In the genomic region with DNA sequence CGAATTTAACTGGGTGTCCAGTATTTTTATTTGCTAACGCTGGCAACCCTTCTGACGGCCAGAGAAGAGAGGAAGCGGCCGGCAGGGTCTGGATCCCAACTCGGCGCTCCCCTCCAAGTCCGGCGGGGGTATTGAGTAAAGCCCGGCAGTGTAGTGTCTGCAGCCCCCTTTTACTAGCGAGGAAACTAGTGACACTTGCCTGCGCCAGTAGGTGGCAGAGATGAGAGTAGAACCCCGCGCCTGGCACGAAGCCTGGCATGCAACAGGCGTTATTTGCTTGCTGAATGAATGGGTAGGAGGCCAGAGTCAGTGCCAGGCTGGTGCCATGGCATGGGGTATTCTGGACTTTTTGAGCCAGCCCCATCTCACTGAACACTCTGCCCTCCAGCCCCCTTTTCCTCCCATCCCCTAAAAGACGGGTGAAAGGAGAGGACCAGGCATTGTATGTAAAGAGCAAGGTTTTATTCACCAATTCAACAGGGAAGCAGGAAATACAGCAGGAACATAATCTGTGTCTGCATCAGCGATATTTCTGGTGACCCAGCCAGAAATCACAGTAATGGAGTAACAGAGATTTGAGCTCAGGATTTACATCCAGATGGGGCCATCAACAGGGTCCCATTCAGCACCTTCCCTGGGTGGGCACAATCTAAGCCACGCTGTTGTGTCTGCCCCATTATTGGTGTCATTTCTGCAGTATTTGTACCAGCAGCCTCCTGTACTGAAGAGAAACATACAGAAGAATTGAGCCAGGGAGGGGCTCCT, we compare ENCODE assay signal across 8 cellular contexts. TPM values are rescaled to one million over a fixed set of nuclear protein-coding genes. Genes with fewer than 3 reads are reported as not detected.
DNase-seq lines count a peak whose midpoint lies in the region; ATAC-seq, FAIRE-seq and TF ChIP-seq lines count a peak whose summit lies in the region.

No MANE protein-coding gene starts in this region.

- H3K27ac ChIP-seq in mammary epithelial cell (ENCODE audit: insufficient read depth, low read depth, low read length) (peak overlapping the region; percentile 74), small intestine (ENCODE audit: low read depth in 1 of 2, low read length in 1 of 2) (peak overlapping the region; percentile 32 to 73)

- H3K4me3 Mint-ChIP-seq in WTC11: peak overlapping the region; percentile 95

- FAIRE-seq in small intestine (lab: Jason Lieb, UNC): no peak

- in situ Hi-C loops in mammary epithelial cell (cut with MboI; ENCODE audit: low sequenced_read_pairs in 2 of 2): loop anchor here in 1 of 2 donors (10.0 kb wide), 2 partner anchors 90 to 270 kb away; partner anchors contain the start of gene ZNF592

- POLR2A ChIA-PET in WTC11 (lab: Charles Lee): interaction anchor here (1.2 to 3.6 kb wide), 7 partner anchors 17 to 162 kb away, joined by 3 to 16 read pairs (median 5); partner anchors contain the start of genes ALPK3 and SEC11A

- no peaks in the 10 kb centered on the region for H3K27me3 ChIP-seq in mammary epithelial cell (ENCODE audit: insufficient read depth, low read length)
- H3K27me3 ChIP-seq in small intestine (ENCODE audit: control insufficient read depth in 2 of 2, insufficient read depth in 2 of 2, low read length in 2 of 2): no peaks in the 10 kb centered on the region

- peaks cover 29% of the 10 kb centered on the region for H3K79me2 ChIP-seq in mammary epithelial cell (ENCODE audit: insufficient read depth, low read length)

- WGBS in mammary epithelial cell (ENCODE audit: low coverage, missing lambda C conversion rate): 9% methylated on average over 17 of the region's 19 CpGs
- WGBS in small intestine, 3 donors: 6% methylated on average over 19 of the region's 19 CpGs

- H3K36me3 ChIP-seq in mammary epithelial cell (ENCODE audit: insufficient read depth, low read length) (peaks cover 1% of the 10 kb centered on the region), small intestine (ENCODE audit: control insufficient read depth in 2 of 2, insufficient read depth in 2 of 2, low read length in 2 of 2) (peaks cover 0 to 3% of the 10 kb centered on the region in 2 donors)

- peak overlapping the region; percentile 94 for H2AFZ ChIP-seq in mammary epithelial cell (ENCODE audit: low read depth, low read length)

- peaks cover 23% of the 10 kb centered on the region for H3K4me1 ChIP-seq in mammary epithelial cell (ENCODE audit: insufficient read depth, low read length)
- peaks cover 0 to 3% of the 10 kb centered on the region in 2 donors for H3K4me1 ChIP-seq in small intestine (ENCODE audit: control insufficient read depth in 2 of 2, insufficient read depth in 1 of 2, low read depth in 1 of 2, low read length in 1 of 2)

- H3K9me3 ChIP-seq in mammary epithelial cell (replicated peaks; ENCODE audit: insufficient read depth, low read length) (no peaks in the 10 kb centered on the region), small intestine (ENCODE audit: control insufficient read depth, low read depth) (no peaks in the 10 kb centered on the region)

- H3K9me3 Mint-ChIP-seq in WTC11: no peaks in the 10 kb centered on the region

- peak overlapping the region; percentile 87 for H3K9ac ChIP-seq in mammary epithelial cell (ENCODE audit: insufficient read depth, low read length)

- H3K36me3 Mint-ChIP-seq in WTC11: peaks cover 14% of the 10 kb centered on the region

- H3K27me3 Mint-ChIP-seq in WTC11 (ENCODE audit: low read depth): peaks cover 21% of the 10 kb centered on the region

- dilution Hi-C loops in mammary epithelial cell (cut with HindIII; ENCODE audit: low sequenced_read_pairs): no loop called here

- ATAC-seq in HG02798 (IDR thresholded peaks at IDR 0.05; ENCODE audit: poor library complexity, unreplicated experiment): peak; percentile 40
- ATAC-seq in WTC11: peak; percentile 59

- no peaks in the 10 kb centered on the region for H4K20me1 ChIP-seq in mammary epithelial cell (ENCODE audit: insufficient read depth, low read length)

- peak; percentile 91 for DNase-seq in DMS 273 (lab: John Stamatoyannopoulos, UW; ENCODE audit: unreplicated experiment)
- peak; percentile 65 for DNase-seq in NCI-H2196 (lab: John Stamatoyannopoulos, UW; ENCODE audit: unreplicated experiment)
- peak; percentile 81 for DNase-seq in WTC11 (ENCODE audit: low spot score)
- peak; percentile 58 for DNase-seq in mammary epithelial cell
- DNase-seq in iPS-NIHi7 (ENCODE audit: extremely low spot score): peak; percentile 79
- DNase-seq in small intestine: peak; percentile 87
- no peak for DNase-seq in cerebellar nuclear complex (lab: John Stamatoyannopoulos, UW)

- peaks cover 31% of the 10 kb centered on the region for H3K4me1 Mint-ChIP-seq in WTC11

- CTCF ChIA-PET in WTC11 (lab: Charles Lee): interaction anchor here (0.7 to 7.5 kb wide), 10 partner anchors 17 to 224 kb away, joined by 3 to 63 read pairs (median 5); partner anchors contain the start of genes SEC11A and ZSCAN2
- CTCF ChIA-PET in mammary epithelial cell (lab: Charles Lee; ENCODE audit: low non-redundant PET): interaction anchor here (0.5 kb wide), 1 partner anchor 82 kb away, joined by 3 read pairs; no protein-coding TSS in a partner anchor

- TF ChIP-seq CTCF in WTC11 (IDR thresholded peaks at IDR 0.05) (no peak; the same call in 1 of the 2 replicates), mammary epithelial cell (conservative IDR thresholded peaks at IDR 0.05 in 1 of 2, IDR thresholded peaks at IDR 0.05 in 1 of 2; ENCODE audit: extremely low read depth in 1 of 2, insufficient read depth in 1 of 2, low read depth in 1 of 2, low read length in 2 of 2) (peak; percentile 67 to 77)

- peak overlapping the region; percentile 81 for H3K4me2 ChIP-seq in mammary epithelial cell (ENCODE audit: insufficient read depth, low read depth, low read length)

- H3K4me3 ChIP-seq in mammary epithelial cell (replicated peaks in 1 of 3; ENCODE audit: insufficient read depth in 1 of 3, low read depth in 2 of 3, low read length in 3 of 3) (peak overlapping the region; percentile 76 to 100 (median 91)), small intestine (ENCODE audit: low read depth in 1 of 2, low read length in 2 of 2) (peak overlapping the region; percentile 74 to 84)

- H3K27ac Mint-ChIP-seq in WTC11: no peak overlapping the region

- intact Hi-C loops in mammary epithelial cell (cut with micrococcal nuclease): loop anchor here (1.0 kb wide), 5 partner anchors 61 to 273 kb away; partner anchors contain the start of gene SEC11A

- no TSS peak for BruUV-seq in mammary epithelial cell (replicated peaks; lab: Mats Ljungman, UMichigan)

TF ChIP-seq in WTC11, 78 proteins besides CTCF, POLR2A, EP300 and RAD21:
- peak; percentile 80 for TF ChIP-seq PRDM15 (CRISPR knock-in tag; IDR thresholded peaks at IDR 0.05)
- TF ChIP-seq, protein P1, sequence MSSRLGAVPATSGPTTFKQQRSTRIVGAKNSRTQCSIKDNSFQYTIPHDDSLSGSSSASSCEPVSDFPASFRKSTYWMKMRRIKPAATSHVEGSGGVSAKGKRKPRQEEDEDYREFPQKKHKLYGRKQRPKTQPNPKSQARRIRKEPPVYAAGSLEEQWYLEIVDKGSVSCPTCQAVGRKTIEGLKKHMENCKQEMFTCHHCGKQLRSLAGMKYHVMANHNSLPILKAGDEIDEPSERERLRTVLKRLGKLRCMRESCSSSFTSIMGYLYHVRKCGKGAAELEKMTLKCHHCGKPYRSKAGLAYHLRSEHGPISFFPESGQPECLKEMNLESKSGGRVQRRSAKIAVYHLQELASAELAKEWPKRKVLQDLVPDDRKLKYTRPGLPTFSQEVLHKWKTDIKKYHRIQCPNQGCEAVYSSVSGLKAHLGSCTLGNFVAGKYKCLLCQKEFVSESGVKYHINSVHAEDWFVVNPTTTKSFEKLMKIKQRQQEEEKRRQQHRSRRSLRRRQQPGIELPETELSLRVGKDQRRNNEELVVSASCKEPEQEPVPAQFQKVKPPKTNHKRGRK (CRISPR knock-in tag; IDR thresholded peaks at IDR 0.05; ENCODE audit: borderline replicate concordance): no peak
TF ChIP-seq in WTC11: peak in this region for 1.

RNA-seq across cellular contexts. Expression of gene WDR73, which starts 0.8 kb away (rescaled TPM):
- total RNA-seq in WTC11 (2021) (21.2 to 22.6 TPM (median 21.4 TPM) in 3 replicates), mammary epithelial cell (10 to 100 TPM; 23.0 to 28.1 TPM)
- polyA plus RNA-seq in mammary epithelial cell (20.7 TPM), small intestine (10 to 100 TPM in 1 of 3 donors, 1 to 10 TPM in 2; 6.3 to 13.8 (median 7.6) TPM)
- polyA minus RNA-seq in mammary epithelial cell: 13.7 TPM

RNA-seq across cellular contexts. Expression of gene NMB, which starts 3.1 kb away (rescaled TPM):
- total RNA-seq in WTC11 (2021) (14.9 to 16.2 TPM (median 15.3 TPM) in 3 replicates), mammary epithelial cell (1 to 10 TPM; 1.0 to 3.7 TPM)
- polyA plus RNA-seq in mammary epithelial cell (4.0 TPM), small intestine (1 to 10 TPM; 1.8 to 7.7 (median 2.2) TPM)
- not detected for polyA minus RNA-seq in mammary epithelial cell

RNA-seq across cellular contexts. Expression of gene ZSCAN2, which starts 54.1 kb away (rescaled TPM):
- total RNA-seq in WTC11 (2021) (39.6 to 51.9 TPM (median 44.4 TPM) in 3 replicates), mammary epithelial cell (1 to 10 TPM; 5.0 to 6.3 TPM)
- polyA plus RNA-seq in mammary epithelial cell (4.2 TPM), small intestine (1 to 10 TPM; 3.2 to 5.6 (median 3.4) TPM)
- polyA minus RNA-seq in mammary epithelial cell: 4.0 TPM

Comparison
In these comparisons a context has a peak if more than half of its experiments do, and no peak if none do; other contexts are left out.
1. DNase-seq: peak in DMS 273 (single experiment), NCI-H2196 (single experiment), WTC11 (single experiment), mammary epithelial cell (single experiment), iPS-NIHi7 (single experiment) and small intestine (single experiment); none in cerebellar nuclear complex (0 of 2).